12 cellular contexts compared by ENCODE assay signal in genomic region chr13:71285700-71286099, GRCh38.
DNase-seq lines count a peak whose midpoint lies in the region; ATAC-seq and TF ChIP-seq lines count a peak whose summit lies in the region.
"Had no signal": no experiment of that assay in that cellular context is flagged by ENCODE, and none has a peak within 500 bp of the region (broad histone marks: within the 10 kb centered on the region; RNA-seq: fewer than 3 reads in every experiment).

No MANE protein-coding gene starts in this region.

- TF ChIP-seq CTCF in BE2C (IDR thresholded peaks at IDR 0.05; ENCODE audit: low read depth, low read length) = peak; percentile 42
- peak; percentile 44 for TF ChIP-seq CTCF in GM12865 (IDR thresholded peaks at IDR 0.05; ENCODE audit: insufficient read depth, low read depth, low read length, missing control alignments)

- H3K27me3 ChIP-seq in BE2C = no peaks in the 10 kb centered on the region
- H3K27me3 ChIP-seq: esophagus muscularis mucosa, SJCRH30 had no signal

- peak; percentile 12 for DNase-seq in BE2C
- DNase-seq in GM12865 (ENCODE audit: low read depth) = peak; percentile 47
- DNase-seq in cerebellum (ENCODE audit: low spot score) = peak; percentile 1
- DNase-seq in EL = no peak
- no peak for DNase-seq in NCI-H510A (lab: John Stamatoyannopoulos, UW)
- DNase-seq: activated T-cell treated with anti-CD3 and anti-CD28 coated beads, Interleukin-2, amount 50 U/mL, for 48 hours; CD4-positive, CD25-positive, alpha-beta regulatory T cell had no signal

- H3K4me3 ChIP-seq in BE2C (ENCODE audit: low read depth, low read length) = no peak overlapping the region
- H3K4me3 ChIP-seq in GM12865 (ENCODE audit: low read depth, low read length) = no peak overlapping the region
- H3K4me3 ChIP-seq: esophagus muscularis mucosa, SJCRH30 had no signal

- ATAC-seq in HG02798 (IDR thresholded peaks at IDR 0.05; ENCODE audit: poor library complexity, unreplicated experiment) (peak; percentile 75), HG03135 (IDR thresholded peaks at IDR 0.05; ENCODE audit: unreplicated experiment) (no peak), HG03175 (IDR thresholded peaks at IDR 0.05; ENCODE audit: unreplicated experiment) (no peak)

- H3K4me1 ChIP-seq in BE2C = no peaks in the 10 kb centered on the region
- H3K4me1 ChIP-seq: esophagus muscularis mucosa, SJCRH30 had no signal

- no peaks in the 10 kb centered on the region for H3K36me3 ChIP-seq in BE2C
- H3K36me3 ChIP-seq: esophagus muscularis mucosa, SJCRH30 had no signal

- H3K9me3 ChIP-seq in BE2C = no peaks in the 10 kb centered on the region
- H3K9me3 ChIP-seq: esophagus muscularis mucosa, SJCRH30 had no signal

Comparison
In these comparisons a context has a peak if more than half of its experiments do, and no peak if none do; other contexts are left out.
1. DNase-seq: peak in BE2C (single experiment), GM12865 (single experiment) and cerebellum (single experiment); none in EL (single experiment) and NCI-H510A (single experiment).